ENCODE assay signal across 27 cellular contexts in the genomic region with DNA sequence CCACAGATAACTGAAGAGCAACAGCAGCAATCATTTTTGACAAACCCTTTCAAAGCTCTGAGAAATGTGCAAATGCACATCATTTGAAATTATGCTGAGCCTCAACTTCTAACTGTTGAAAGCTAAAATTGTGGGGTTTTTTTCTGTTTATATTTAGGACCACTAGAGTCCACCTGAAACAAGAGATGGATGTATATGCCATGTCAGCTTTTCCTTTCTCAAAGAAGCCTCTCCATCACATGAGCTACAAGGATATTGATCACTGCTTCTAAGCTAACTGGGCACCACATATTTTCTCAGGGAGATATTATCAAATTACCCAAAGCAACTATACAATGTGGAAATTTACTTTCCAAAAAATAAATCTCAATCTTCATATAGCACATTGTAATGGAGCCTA.
"Had no signal": no experiment of that assay in that cellular context is flagged by ENCODE, and none has a peak within 500 bp of the region (broad histone marks: within the 10 kb centered on the region; RNA-seq: fewer than 3 reads in every experiment).

No MANE protein-coding gene starts in this region.

- H3K9me3 ChIP-seq: stomach, suprapubic skin, testis, thoracic aorta, thyroid gland, tibial artery, tibial nerve, transverse colon, upper lobe of left lung, upper lobe of right lung, uterus, vagina had no signal

- H3K27me3 ChIP-seq: stomach, suprapubic skin, testis, thyroid gland, tibial artery, tibial nerve, transverse colon, upper lobe of left lung, upper lobe of right lung, uterus, vagina had no signal

- H3K4me3 ChIP-seq: stomach, suprapubic skin, testis, thoracic aorta, thyroid gland, tibial artery, tibial nerve, transverse colon, upper lobe of left lung, upper lobe of right lung, uterus, vagina had no signal

- DNase-seq: stimulated activated CD4-positive, alpha-beta T cell treated with anti-CD3 and anti-CD28 coated beads, Interleukin-2, amount 100 ng/mL, for 48 hours; stimulated activated CD4-positive, alpha-beta T cell treated with anti-CD3 and anti-CD28 coated beads, Interleukin-4, amount 100 ng/mL, for 1 hour; stimulated activated CD4-positive, alpha-beta T cell treated with anti-CD3 and anti-CD28 coated beads, Interleukin-4, amount 100 ng/mL, for 24 hours; stimulated activated CD4-positive, alpha-beta T cell treated with anti-CD3 and anti-CD28 coated beads, Interleukin-4, amount 100 ng/mL, for 4 hours; stimulated activated CD8-positive, alpha-beta memory T cell treated with anti-CD3 and anti-CD28 coated beads, Interleukin-4, amount 100 ng/mL, for 48 hours; stimulated activated naive B cell treated with anti-CD40 and anti-IgM and Interleukin-4, amounts not matched to agents 10 μg/mL and 1 μg/mL and 100 μg/mL, for 72 hours; stimulated activated naive CD4-positive, alpha-beta T cell; stimulated activated naive CD4-positive, alpha-beta T cell treated with Interleukin-2 at 50 U/mL for 16 hours; stimulated activated naive CD8-positive, alpha-beta T cell treated with anti-CD3 and anti-CD28 coated beads, Interleukin-15, amount 100 ng/mL, for 72 hours; stimulated activated naive CD8-positive, alpha-beta T cell treated with anti-CD3 and anti-CD28 coated beads, Interleukin-15, Interleukin-2, amounts not matched to agents 100 U/mL and 50 U/mL, for 24 hours; stomach; substantia nigra; testis; thyroid gland; tibial artery; transverse colon; trophoblast cell; upper lobe of left lung; upper lobe of right lung; uterus had no signal

- H3K27ac ChIP-seq: stomach, suprapubic skin, testis, thoracic aorta, thyroid gland, tibial artery, tibial nerve, transverse colon, upper lobe of left lung, upper lobe of right lung, uterus, vagina had no signal

- ATAC-seq: stimulated activated effector memory CD8-positive, alpha-beta T cell treated with anti-CD3 and anti-CD28 coated beads, Interleukin-12 subunit alpha, Interleukin-12 subunit beta, amount 100 ng/mL, for 72 hours; stimulated activated memory B cell treated with anti-CD40 and anti-IgM and Interleukin-4, amounts not matched to agents 10 μg/mL and 1 μg/mL and 100 μg/mL, for 72 hours; stimulated activated naive B cell treated with anti-CD40 and anti-IgM and Interleukin-4, amounts not matched to agents 10 μg/mL and 1 μg/mL and 100 μg/mL, for 72 hours; stimulated activated naive CD8-positive, alpha-beta T cell treated with anti-CD3 and anti-CD28 coated beads, Interleukin-15, amount 100 ng/mL, for 72 hours; stimulated activated naive CD8-positive, alpha-beta T cell treated with anti-CD3 and anti-CD28 coated beads, Interleukin-15, Interleukin-2, amounts not matched to agents 100 U/mL and 50 U/mL, for 24 hours; upper lobe of right lung had no signal

- H3K4me1 ChIP-seq: stomach, suprapubic skin, testis, thyroid gland, tibial artery, transverse colon, upper lobe of left lung, upper lobe of right lung, uterus, vagina had no signal

- FAIRE-seq: urothelium cell line had no signal

- H3K36me3 ChIP-seq: stomach, suprapubic skin, thoracic aorta, thyroid gland, tibial artery, tibial nerve, transverse colon, upper lobe of left lung, upper lobe of right lung, uterus, vagina had no signal
